ENCODE assay signal across 27 cellular contexts in genomic region chr6:81216668-81217067, GRCh38.
"Had no signal": no experiment of that assay in that cellular context is flagged by ENCODE, and none has a peak within 500 bp of the region (broad histone marks: within the 10 kb centered on the region; RNA-seq: fewer than 3 reads in every experiment).

No MANE protein-coding gene starts in this region.

- H3K36me3 ChIP-seq: left ventricle myocardium inferior, neural progenitor cell, neutrophil, right atrium auricular region, right lobe of liver, tibial nerve, upper lobe of left lung, vagina had no signal

- H3K27ac Mint-ChIP-seq: immature natural killer cell; mesothelial cell of epicardium; naive B cell; natural killer cell; nephron progenitor cell; neural progenitor cell; progenitor cell of endocrine pancreas; stimulated activated memory B cell treated with anti-CD40 and anti-IgM and Interleukin-4, amounts not matched to agents 10 μg/mL and 1 μg/mL and 100 μg/mL, for 72 hours; stimulated activated naive CD8-positive, alpha-beta T cell treated with anti-CD3 and anti-CD28 coated beads, Interleukin-15, amount 100 ng/mL, for 72 hours had no signal

- H3K9me3 ChIP-seq: neutrophil, right lobe of liver, vagina had no signal

- H3K4me1 Mint-ChIP-seq: immature natural killer cell; naive B cell; natural killer cell; nephron progenitor cell; neural progenitor cell; stimulated activated memory B cell treated with anti-CD40 and anti-IgM and Interleukin-4, amounts not matched to agents 10 μg/mL and 1 μg/mL and 100 μg/mL, for 72 hours; stimulated activated naive CD8-positive, alpha-beta T cell treated with anti-CD3 and anti-CD28 coated beads, Interleukin-15, amount 100 ng/mL, for 72 hours had no signal

- H3K4me1 ChIP-seq: left ventricle myocardium inferior, neural progenitor cell, right atrium auricular region, right lobe of liver, tibial nerve, upper lobe of left lung, vagina had no signal

- H3K27ac ChIP-seq: left ventricle myocardium inferior, neural progenitor cell, neutrophil, right atrium auricular region, right lobe of liver, tibial nerve, upper lobe of left lung, vagina had no signal

- H3K4me3 ChIP-seq: left ventricle myocardium inferior, lung, neural progenitor cell, right atrium auricular region, right lobe of liver, smooth muscle cell, tibial nerve, upper lobe of left lung, vagina had no signal

- DNase-seq: hypothalamus; immature natural killer cell; left ventricle myocardium inferior; mesendoderm; naive B cell; natural killer cell; nephron progenitor cell; occipital lobe; right lobe of liver; stimulated activated CD4-positive, alpha-beta T cell treated with anti-CD3 and anti-CD28 coated beads, Interleukin-1b, Interleukin-23, amount 100 ng/mL, for 48 hours; stimulated activated CD4-positive, alpha-beta T cell treated with anti-CD3 and anti-CD28 coated beads, Interleukin-2, amount 100 ng/mL, for 48 hours; stimulated activated CD4-positive, alpha-beta T cell treated with anti-CD3 and anti-CD28 coated beads, Interleukin-4, amount 100 ng/mL, for 4 hours; stimulated activated CD8-positive, alpha-beta memory T cell treated with anti-CD3 and anti-CD28 coated beads, Interleukin-4, amount 100 ng/mL, for 48 hours; stimulated activated naive CD4-positive, alpha-beta T cell treated with Interleukin-2 at 50 U/mL for 16 hours; stimulated activated naive CD8-positive, alpha-beta T cell treated with anti-CD3 and anti-CD28 coated beads, Interleukin-15, amount 100 ng/mL, for 72 hours; substantia nigra; upper lobe of left lung had no signal

- H3K27me3 ChIP-seq: neural progenitor cell, neutrophil, right atrium auricular region, right lobe of liver, tibial nerve, upper lobe of left lung, vagina had no signal

- H3K27me3 Mint-ChIP-seq: naive B cell; progenitor cell of endocrine pancreas; stimulated activated memory B cell treated with anti-CD40 and anti-IgM and Interleukin-4, amounts not matched to agents 10 μg/mL and 1 μg/mL and 100 μg/mL, for 72 hours; stimulated activated naive CD8-positive, alpha-beta T cell treated with anti-CD3 and anti-CD28 coated beads, Interleukin-15, amount 100 ng/mL, for 72 hours had no signal

- H3K4me3 Mint-ChIP-seq: immature natural killer cell; mesothelial cell of epicardium; naive B cell; natural killer cell; nephron progenitor cell; neural progenitor cell; stimulated activated memory B cell treated with anti-CD40 and anti-IgM and Interleukin-4, amounts not matched to agents 10 μg/mL and 1 μg/mL and 100 μg/mL, for 72 hours; stimulated activated naive CD8-positive, alpha-beta T cell treated with anti-CD3 and anti-CD28 coated beads, Interleukin-15, amount 100 ng/mL, for 72 hours had no signal

- H2AFZ ChIP-seq: neural progenitor cell had no signal

- H3K4me2 ChIP-seq: neural progenitor cell, smooth muscle cell had no signal

- H3K36me3 Mint-ChIP-seq: mesothelial cell of epicardium; naive B cell; neural progenitor cell; stimulated activated memory B cell treated with anti-CD40 and anti-IgM and Interleukin-4, amounts not matched to agents 10 μg/mL and 1 μg/mL and 100 μg/mL, for 72 hours had no signal

- H3K9me3 Mint-ChIP-seq: nephron progenitor cell, neural progenitor cell had no signal

- H3K9ac ChIP-seq: neural progenitor cell had no signal
